ENCODE assay signal across 27 cellular contexts in genomic region chr2:14750433-14750832, GRCh38.
"Had no signal": no experiment of that assay in that cellular context is flagged by ENCODE, and none has a peak within 500 bp of the region (broad histone marks: within the 10 kb centered on the region; RNA-seq: fewer than 3 reads in every experiment).

No MANE protein-coding gene starts in this region.

- H3K36me3 ChIP-seq: adrenal gland, colonic mucosa, gastrocnemius medialis, heart left ventricle had no signal

- DNase-seq: activated CD4-positive, alpha-beta memory T cell treated with anti-CD3 and anti-CD28 coated beads for 36 hours; activated CD4-positive, alpha-beta T cell treated with anti-CD3 and anti-CD28 coated beads for 36 hours; activated CD4-positive, alpha-beta T cell treated with anti-CD3 and anti-CD28 coated beads, Interleukin-2, amount 10 ng/mL, durations not matched to agents 24 days and 14 days; activated CD4-positive, CD25-positive, alpha-beta regulatory T cell; activated CD4-positive, CD25-positive, alpha-beta regulatory T cell treated with anti-CD3 and anti-CD28 coated beads, Interleukin-2, amount 50 U/mL, for 72 hours; activated CD8-positive, alpha-beta memory T cell treated with anti-CD3 and anti-CD28 coated beads, Interleukin-2, amount 10 ng/mL, durations not matched to agents 7 days and 5 days; activated CD8-positive, alpha-beta memory T cell treated with anti-CD3 and anti-CD28 coated beads, Interleukin-2, amount 50 U/mL, for 4 hours; activated CD8-positive, alpha-beta T cell treated with anti-CD3 and anti-CD28 coated beads, Interleukin-2, amount 10 ng/mL, durations not matched to agents 7 days and 5 days; activated effector memory CD4-positive, alpha-beta T cell treated with anti-CD3 and anti-CD28 coated beads, Interleukin-2, amount 50 U/mL, for 16 hours; activated naive CD4-positive, alpha-beta T cell treated with anti-CD3 and anti-CD28 coated beads for 36 hours; activated naive CD8-positive, alpha-beta T cell treated with anti-CD3 and anti-CD28 coated beads for 36 hours; activated naive CD8-positive, alpha-beta T cell treated with anti-CD3 and anti-CD28 coated beads, Interleukin-2, amount 50 U/mL, for 24 hours; activated T-cell treated with anti-CD3 and anti-CD28 coated beads, Interleukin-2, amount 50 U/mL, for 1 hour; activated T-cell treated with anti-CD3 and anti-CD28 coated beads, Interleukin-2, amount 50 U/mL, for 48 hours; adrenal gland; amygdala; aorta; body of pancreas; caudate nucleus; cerebellar nuclear complex; colonic mucosa; effector CD8-positive, alpha-beta T cell; gastrocnemius medialis; glutamatergic neuron; heart left ventricle; T-helper 2 cell had no signal

- H3K27ac ChIP-seq: adrenal gland, body of pancreas, colonic mucosa, foreskin keratinocyte, gastrocnemius medialis, heart left ventricle had no signal

- H3K4me1 ChIP-seq: adrenal gland, body of pancreas, colonic mucosa, gastrocnemius medialis, heart left ventricle had no signal

- H3K9me3 ChIP-seq: adrenal gland, body of pancreas, colonic mucosa, gastrocnemius medialis had no signal

- H3K27me3 ChIP-seq: adrenal gland, body of pancreas, colonic mucosa, foreskin keratinocyte, gastrocnemius medialis, heart left ventricle had no signal

- H3K4me3 ChIP-seq: adrenal gland, body of pancreas, colonic mucosa, gastrocnemius medialis, heart left ventricle had no signal

- ATAC-seq: activated CD4-positive, alpha-beta T cell treated with anti-CD3 and anti-CD28 coated beads for 36 hours; activated CD8-positive, alpha-beta memory T cell treated with anti-CD3 and anti-CD28 coated beads, Interleukin-2, amount 10 ng/mL, durations not matched to agents 7 days and 5 days; activated CD8-positive, alpha-beta T cell treated with anti-CD3 and anti-CD28 coated beads, Interleukin-2, amount 10 ng/mL, durations not matched to agents 7 days and 5 days; activated naive CD8-positive, alpha-beta T cell treated with anti-CD3 and anti-CD28 coated beads, Interleukin-2, amount 50 U/mL, for 24 hours; body of pancreas; gastrocnemius medialis; heart left ventricle had no signal
